ENCODE assay signal across 8 cellular contexts in the genomic region with DNA sequence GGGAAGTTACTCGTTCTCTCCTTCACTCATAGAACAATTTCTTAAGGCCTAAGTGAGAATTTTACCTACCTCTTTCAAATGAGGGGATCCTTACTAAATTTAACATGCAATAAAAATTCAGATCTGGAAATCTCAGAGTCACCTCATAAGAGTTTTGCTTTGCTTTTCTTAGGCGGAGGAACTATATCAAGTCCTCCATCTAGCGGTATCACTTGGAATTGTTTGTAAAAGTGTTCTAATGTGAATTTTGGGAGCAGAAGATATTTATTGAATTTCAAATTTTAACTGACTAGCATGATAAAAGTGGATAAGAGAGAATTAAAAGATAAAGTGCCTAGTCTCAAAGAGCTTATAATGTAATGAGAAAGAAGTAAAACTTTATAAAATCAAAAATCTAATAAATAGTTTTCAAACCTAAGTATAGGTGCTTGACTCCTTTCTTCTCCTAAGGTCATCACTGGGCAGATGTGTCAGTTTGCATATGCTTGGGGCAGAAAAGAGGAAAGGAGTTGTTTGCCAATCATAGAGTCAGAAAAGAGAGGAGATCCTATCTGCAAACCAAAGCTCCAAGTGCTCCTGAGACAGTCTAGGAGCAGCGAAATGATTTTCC.
DNase-seq lines count a peak whose midpoint lies in the region; ATAC-seq and TF ChIP-seq lines count a peak whose summit lies in the region.

No MANE protein-coding gene starts in this region.

- H3K9me3 ChIP-seq in IMR-90 (ENCODE audit: control insufficient read depth, insufficient read depth, low read length): no peaks in the 10 kb centered on the region
- H3K9me3 ChIP-seq in adipocyte (ENCODE audit: control insufficient read depth, low read length): no peaks in the 10 kb centered on the region

- no peak overlapping the region for H2AK9ac ChIP-seq in IMR-90 (replicated peaks; ENCODE audit: low read depth, low read length, poor library complexity)

- H2BK20ac ChIP-seq in IMR-90 (ENCODE audit: low read depth, low read length): no peak overlapping the region

- H3K14ac ChIP-seq in IMR-90 (replicated peaks; ENCODE audit: low read depth, low read length): no peak overlapping the region

- H3K9me1 ChIP-seq in IMR-90 (ENCODE audit: insufficient read depth, low read length): no peaks in the 10 kb centered on the region

- H3K79me1 ChIP-seq in IMR-90 (ENCODE audit: low read depth in 1 of 2, low read length in 2 of 2): no peaks in the 10 kb centered on the region

- H3K18ac ChIP-seq in IMR-90 (ENCODE audit: low read depth, low read length): no peak overlapping the region

- no peak overlapping the region for H3K56ac ChIP-seq in IMR-90 (ENCODE audit: extremely low read depth, insufficient read depth, low read length)

- no TSS peak for BruUV-seq in IMR-90 (replicated peaks; lab: Mats Ljungman, UMichigan)

- no peak overlapping the region for H3K23ac ChIP-seq in IMR-90 (ENCODE audit: low read depth, low read length)

- POLR2A ChIA-PET in IMR-90 (lab: Charles Lee; ENCODE audit: unreplicated experiment): no interaction called here

- H3K4ac ChIP-seq in IMR-90 (ENCODE audit: low read depth, low read length): no peak overlapping the region

- H3K4me1 ChIP-seq in IMR-90 (ENCODE audit: control insufficient read depth, insufficient read depth, low read length) (no peaks in the 10 kb centered on the region), adipocyte (ENCODE audit: control insufficient read depth, insufficient read depth, low read length) (peaks cover 7% of the 10 kb centered on the region)

- intact Hi-C loops in IMR-90 (cut with micrococcal nuclease): loop anchor here (1.0 to 10.0 kb wide), 4 partner anchors 194 to 576 kb away; no protein-coding TSS in a partner anchor

- no peak overlapping the region for H2BK15ac ChIP-seq in IMR-90 (ENCODE audit: low read depth, low read length)

- H4K20me1 ChIP-seq in IMR-90 (ENCODE audit: insufficient read depth, low read length): no peaks in the 10 kb centered on the region

- TF ChIP-seq CTCF in IMR-90 (conservative IDR thresholded peaks at IDR 0.05; ENCODE audit: low read depth, low read length): peak; percentile 79

- H4K8ac ChIP-seq in IMR-90 (ENCODE audit: low read depth in 2 of 2, low read length in 2 of 2): no peak overlapping the region

- no peak overlapping the region for H2AK5ac ChIP-seq in IMR-90 (ENCODE audit: low read depth, low read length)

- H2BK5ac ChIP-seq in IMR-90 (ENCODE audit: low read depth, low read length, poor library complexity, severe bottlenecking): no peak overlapping the region

- H4K91ac ChIP-seq in IMR-90 (ENCODE audit: insufficient read depth, low read depth, low read length): no peak overlapping the region

- CTCF ChIA-PET in IMR-90 (lab: Yijun Ruan, JAX): interaction anchor here (0.5 to 2.2 kb wide), 7 partner anchors 10 to 628 kb away, joined by 3 to 7 read pairs (median 4); a partner anchor contains a TSS

- no CpG with 5 or more reads among the region's 4 CpGs for WGBS in IMR-90 (ENCODE audit: extremely low coverage in 2 of 2, insufficient read length in 1 of 2), 2 experiments

- H3K36me3 ChIP-seq in IMR-90 (ENCODE audit: control insufficient read depth, insufficient read depth, low read length): no peaks in the 10 kb centered on the region
- H3K36me3 ChIP-seq in adipocyte (ENCODE audit: control insufficient read depth, insufficient read depth, low read length, severe bottlenecking): no peaks in the 10 kb centered on the region

- no peak overlapping the region for H2AFZ ChIP-seq in IMR-90 (replicated peaks; ENCODE audit: low read length, poor library complexity)

- H4K5ac ChIP-seq in IMR-90 (ENCODE audit: low read depth, low read length): no peak overlapping the region

- H3K27ac ChIP-seq in IMR-90 (ENCODE audit: insufficient read depth, low read length): no peak overlapping the region

- TF ChIP-seq POLR2A in IMR-90 (IDR thresholded peaks at IDR 0.05; ENCODE audit: low read depth, low read length): no peak

- H2BK120ac ChIP-seq in IMR-90 (ENCODE audit: low read depth, low read length): no peak overlapping the region

- H3K27me3 ChIP-seq in IMR-90 (ENCODE audit: control insufficient read depth, insufficient read depth, low read length) (peaks cover 13% of the 10 kb centered on the region), adipocyte (replicated peaks; ENCODE audit: control insufficient read depth, insufficient read depth, low read length) (no peaks in the 10 kb centered on the region)

- dilution Hi-C loops in IMR-90 (cut with HindIII; ENCODE audit: low sequenced_read_pairs, unreplicated experiment): no loop called here

- H3K9ac ChIP-seq in IMR-90 (ENCODE audit: low read depth, low read length): no peak overlapping the region
- peak overlapping the region; percentile 2 for H3K9ac ChIP-seq in adipocyte (ENCODE audit: low read length)

- H3K4me3 ChIP-seq in IMR-90 (ENCODE audit: insufficient read depth, low read depth, low read length) (no peak overlapping the region), adipocyte (ENCODE audit: low read length) (no peak overlapping the region)

- peak; percentile 79 for ATAC-seq in IMR-90 (ENCODE audit: low read depth)
- ATAC-seq in HG02970 (IDR thresholded peaks at IDR 0.05; ENCODE audit: low FRiP score, unreplicated experiment): no peak

- in situ Hi-C loops in IMR-90 (cut with MboI; ENCODE audit: low sequenced_read_pairs): loop anchor here (25.0 kb wide), 1 partner anchor 358 kb away; a partner anchor contains a TSS

- TF ChIP-seq RAD21 in IMR-90 (IDR thresholded peaks at IDR 0.05; ENCODE audit: low read length): peak; percentile 82

- H3K4me2 ChIP-seq in IMR-90 (ENCODE audit: low read depth, low read length): no peak overlapping the region

- DNase-seq in DMS53 (lab: John Stamatoyannopoulos, UW): peak; percentile 54
- no peak for DNase-seq in DMS53 treated with DMSO at 0.1 percent for 48 hours (lab: John Stamatoyannopoulos, UW; ENCODE audit: unreplicated experiment)
- DNase-seq in IMR-90: peak; percentile 61
- peak; percentile 86 for DNase-seq in adipocyte (ENCODE audit: low read depth)
- DNase-seq in kidney tubule cell (ENCODE audit: low spot score): peak; percentile 63
- DNase-seq in effector CD4-positive, alpha-beta T cell: no peak
- DNase-seq in NCI-H2107 treated with DMSO at 0.1 percent for 48 hours (lab: John Stamatoyannopoulos, UW; ENCODE audit: unreplicated experiment): no peak

TF ChIP-seq in IMR-90, 13 proteins besides CTCF, POLR2A, EP300 and RAD21:
- no peak for TF ChIP-seq CEBPB (IDR thresholded peaks at IDR 0.05; ENCODE audit: low read depth, low read length)
- TF ChIP-seq SMC3 (IDR thresholded peaks at IDR 0.05; ENCODE audit: low read depth, low read length): peak; percentile 68

Comparison
In these comparisons a context has a peak if more than half of its experiments do, and no peak if none do; other contexts are left out.
1. DNase-seq: peak in DMS53 (single experiment), IMR-90 (single experiment), adipocyte (single experiment) and kidney tubule cell (single experiment); none in DMS53 treated with DMSO at 0.1 percent for 48 hours (single experiment), effector CD4-positive, alpha-beta T cell (single experiment) and NCI-H2107 treated with DMSO at 0.1 percent for 48 hours (single experiment).